In genomic region chr14:95482967-95483842, GRCh38 we compare ENCODE assay signal across 9 cellular contexts. TPM values are rescaled to one million over a fixed set of nuclear protein-coding genes. Genes with fewer than 3 reads are reported as not detected.
DNase-seq lines count a peak whose midpoint lies in the region; ATAC-seq, FAIRE-seq and TF ChIP-seq lines count a peak whose summit lies in the region.
"Had no signal": no experiment of that assay in that cellular context is flagged by ENCODE, and none has a peak within 500 bp of the region (broad histone marks: within the 10 kb centered on the region; RNA-seq: fewer than 3 reads in every experiment).

No MANE protein-coding gene starts in this region.

- no peaks in the 10 kb centered on the region for H3K36me3 ChIP-seq in muscle layer of colon (ENCODE audit: insufficient read depth, low read length)

- FAIRE-seq in A549 (lab: Jason Lieb, UNC) = peak; percentile 63
- FAIRE-seq: G401.6 had no signal

- peak overlapping the region; percentile 62 for H3K4me2 ChIP-seq in A549

- POLR2A ChIA-PET in A549 (lab: Yijun Ruan, JAX) = no interaction called here
- POLR2A ChIA-PET in activated CD8-positive, alpha-beta T cell treated with anti-CD3 and anti-CD28 coated beads, Interleukin-2, amount 10 ng/mL, durations not matched to agents 7 days and 5 days (lab: Charles Lee) = interaction anchor here (0.6 kb wide), 1 partner anchor 9 kb away, joined by 3 read pairs; no protein-coding TSS in a partner anchor

- ATAC-seq in A549 = peak; percentile 92 to 96
- no peak for ATAC-seq in effector memory CD8-positive, alpha-beta T cell (replicated peaks)
- no peak for ATAC-seq in activated CD8-positive, alpha-beta T cell treated with anti-CD3 and anti-CD28 coated beads, Interleukin-2, amount 10 ng/mL, durations not matched to agents 7 days and 5 days
- no peak for ATAC-seq in GM19328 (IDR thresholded peaks at IDR 0.05; ENCODE audit: unreplicated experiment)
- no peak for ATAC-seq in HG03439 (IDR thresholded peaks at IDR 0.05; ENCODE audit: unreplicated experiment)

- H3K4me1 Mint-ChIP-seq in effector memory CD8-positive, alpha-beta T cell (ENCODE audit: low read depth in 2 of 2) = peaks cover 48 to 63% of the 10 kb centered on the region in 2 donors
- peaks cover 26% of the 10 kb centered on the region for H3K4me1 Mint-ChIP-seq in activated CD8-positive, alpha-beta T cell treated with anti-CD3 and anti-CD28 coated beads, Interleukin-2, amount 10 ng/mL, durations not matched to agents 7 days and 5 days (ENCODE audit: low read depth)

- no peaks in the 10 kb centered on the region for H3K9me3 Mint-ChIP-seq in effector memory CD8-positive, alpha-beta T cell
- no peaks in the 10 kb centered on the region for H3K9me3 Mint-ChIP-seq in activated CD8-positive, alpha-beta T cell treated with anti-CD3 and anti-CD28 coated beads, Interleukin-2, amount 10 ng/mL, durations not matched to agents 7 days and 5 days (ENCODE audit: insufficient read depth)

- TF ChIP-seq EP300 in A549 (IDR thresholded peaks at IDR 0.05) = no peak

- H3K4me3 ChIP-seq in A549 (no peak overlapping the region), muscle layer of colon (ENCODE audit: low read depth in 1 of 2, low read length in 2 of 2) (no peak overlapping the region)

- DNase-seq in A549 (ENCODE audit: low read depth in 1 of 2, low spot score in 1 of 2) = peak; percentile 67 to 71
- DNase-seq in NCI-H226 = peak; percentile 75
- no peak for DNase-seq in effector memory CD8-positive, alpha-beta T cell
- DNase-seq in activated CD8-positive, alpha-beta T cell treated with anti-CD3 and anti-CD28 coated beads, Interleukin-2, amount 10 ng/mL, durations not matched to agents 7 days and 5 days = no peak
- DNase-seq in activated effector memory CD4-positive, alpha-beta T cell treated with anti-CD3 and anti-CD28 coated beads, Interleukin-2, amount 50 U/mL, for 16 hours = no peak

- peak overlapping the region; percentile 75 to 90 for H3K27ac Mint-ChIP-seq in effector memory CD8-positive, alpha-beta T cell
- no peak overlapping the region for H3K27ac Mint-ChIP-seq in activated CD8-positive, alpha-beta T cell treated with anti-CD3 and anti-CD28 coated beads, Interleukin-2, amount 10 ng/mL, durations not matched to agents 7 days and 5 days

- H3K9ac ChIP-seq in muscle layer of colon (ENCODE audit: low read length) = no peak overlapping the region

- H3K4me1 ChIP-seq in A549 = peaks cover 18% of the 10 kb centered on the region
- H3K4me1 ChIP-seq in muscle layer of colon (ENCODE audit: insufficient read depth, low read length) = peaks cover 23% of the 10 kb centered on the region

- WGBS in A549 (ENCODE audit: missing lambda C conversion rate) = 39% methylated on average over 16 of the region's 17 CpGs

- no peak for TF ChIP-seq CTCF in A549 (IDR thresholded peaks at IDR 0.05)

- H3K4me3 Mint-ChIP-seq in effector memory CD8-positive, alpha-beta T cell = no peak overlapping the region
- no peak overlapping the region for H3K4me3 Mint-ChIP-seq in activated CD8-positive, alpha-beta T cell treated with anti-CD3 and anti-CD28 coated beads, Interleukin-2, amount 10 ng/mL, durations not matched to agents 7 days and 5 days

- TF ChIP-seq POLR2A in A549 (IDR thresholded peaks at IDR 0.05; ENCODE audit: low read length) = no peak

- H3K9me3 ChIP-seq in A549 = no peaks in the 10 kb centered on the region
- no peaks in the 10 kb centered on the region for H3K9me3 ChIP-seq in muscle layer of colon (ENCODE audit: low read length)

- H3K36me3 Mint-ChIP-seq in effector memory CD8-positive, alpha-beta T cell (ENCODE audit: insufficient read depth) = peaks cover 3% of the 10 kb centered on the region
- peaks cover 18% of the 10 kb centered on the region for H3K36me3 Mint-ChIP-seq in activated CD8-positive, alpha-beta T cell treated with anti-CD3 and anti-CD28 coated beads, Interleukin-2, amount 10 ng/mL, durations not matched to agents 7 days and 5 days (ENCODE audit: low read depth)

- CTCF ChIA-PET in A549 (lab: Yijun Ruan, JAX) = interaction anchor here (1.4 to 2.2 kb wide), 3 partner anchors 18 to 44 kb away, joined by 3 to 9 read pairs (median 5); no protein-coding TSS in a partner anchor
- CTCF ChIA-PET in activated CD8-positive, alpha-beta T cell treated with anti-CD3 and anti-CD28 coated beads, Interleukin-2, amount 10 ng/mL, durations not matched to agents 7 days and 5 days (lab: Charles Lee) = interaction anchor here (0.8 kb wide), 1 partner anchor 44 kb away, joined by 3 read pairs; no protein-coding TSS in a partner anchor

- TF ChIP-seq RAD21 in A549 (conservative IDR thresholded peaks at IDR 0.05 in 1 of 2, IDR thresholded peaks at IDR 0.05 in 1 of 2) = no peak

- H3K27me3 Mint-ChIP-seq in effector memory CD8-positive, alpha-beta T cell = no peaks in the 10 kb centered on the region
- no peaks in the 10 kb centered on the region for H3K27me3 Mint-ChIP-seq in activated CD8-positive, alpha-beta T cell treated with anti-CD3 and anti-CD28 coated beads, Interleukin-2, amount 10 ng/mL, durations not matched to agents 7 days and 5 days (ENCODE audit: low read depth)

- peak overlapping the region; percentile 37 to 69; a peak in 4 of 6 replicates for H3K27ac ChIP-seq in A549
- peak overlapping the region; percentile 56 for H3K27ac ChIP-seq in muscle layer of colon (ENCODE audit: low read depth, low read length)

- no peaks in the 10 kb centered on the region for H3K27me3 ChIP-seq in muscle layer of colon (ENCODE audit: control insufficient read depth in 1 of 2, insufficient read depth in 2 of 2, low read length in 2 of 2)

TF ChIP-seq in A549, 52 proteins besides CTCF, POLR2A, EP300 and RAD21:
- TF ChIP-seq, protein P1, sequence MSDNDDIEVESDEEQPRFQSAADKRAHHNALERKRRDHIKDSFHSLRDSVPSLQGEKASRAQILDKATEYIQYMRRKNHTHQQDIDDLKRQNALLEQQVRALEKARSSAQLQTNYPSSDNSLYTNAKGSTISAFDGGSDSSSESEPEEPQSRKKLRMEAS (IDR thresholded peaks at IDR 0.05) = 0 out of 2 replicates have a peak, but pooled peaks have one; percentile 17
- TF ChIP-seq HOXB5 (CRISPR knock-in tag; IDR thresholded peaks at IDR 0.05) (no peak), FOSL2 (IDR thresholded peaks at IDR 0.05) (peak; percentile 83), FOSL2 (CRISPR knock-in tag; IDR thresholded peaks at IDR 0.05) (peak; percentile 91), JUNB (IDR thresholded peaks at IDR 0.05) (peak; percentile 58)
TF ChIP-seq in A549: peak in this region for 3.

RNA-seq across cellular contexts. Expression of gene SYNE3, which starts 33.2 kb away (rescaled TPM):
- polyA plus RNA-seq in A549 (2011; rRNA removed) (0.08 and 0.19 TPM in 2 replicates), A549 (2017; fragmentation: RNase III; extraction: RNeasy Plus Mini Kit Qiagen cat#74134 plus additional on column Dnase treatment) (0.04 to 0.05 TPM (median 0.04 TPM) in 3 replicates)
- polyA plus RNA-seq in A549 (2012; cell fraction: cytosol; rRNA removed) = 0.05 and 0.09 TPM in 2 replicates
- 0.18 and 0.41 TPM in 2 replicates for polyA plus RNA-seq in A549 (2012; cell fraction: nucleus; rRNA removed)
- polyA minus RNA-seq in A549 (2011; rRNA and poly(A)+ RNA removed) = 0.15 and 0.29 TPM in 2 replicates
- total RNA-seq in activated CD8-positive, alpha-beta T cell treated with anti-CD3 and anti-CD28 coated beads, Interleukin-2, amount 10 ng/mL, durations not matched to agents 7 days and 5 days = 10 to 100 TPM; 91.5 TPM

RNA-seq across cellular contexts. Expression of gene GLRX5, which starts 51.6 kb away (rescaled TPM):
- polyA plus RNA-seq in A549 (2011; rRNA removed) (52.8 and 73.2 TPM in 2 replicates), A549 (2017; fragmentation: RNase III; extraction: RNeasy Plus Mini Kit Qiagen cat#74134 plus additional on column Dnase treatment) (50.9 to 52.8 TPM (median 51.2 TPM) in 3 replicates)
- polyA plus RNA-seq in A549 (2012; cell fraction: cytosol; rRNA removed) = 39.0 and 42.8 TPM in 2 replicates
- polyA plus RNA-seq in A549 (2012; cell fraction: nucleus; rRNA removed) = 11.8 and 18.3 TPM in 2 replicates
- polyA minus RNA-seq in A549 (2011; rRNA and poly(A)+ RNA removed) = 15.3 TPM in 2 replicates
- 10 to 100 TPM; 52.8 to 54.6 TPM for total RNA-seq in activated CD8-positive, alpha-beta T cell treated with anti-CD3 and anti-CD28 coated beads, Interleukin-2, amount 10 ng/mL, durations not matched to agents 7 days and 5 days

Comparison
In these comparisons a context has a peak if more than half of its experiments do, and no peak if none do; other contexts are left out.
1. ATAC-seq: peak in A549 (2 of 2); none in effector memory CD8-positive, alpha-beta T cell (single experiment), activated CD8-positive, alpha-beta T cell treated with anti-CD3 and anti-CD28 coated beads, Interleukin-2, amount 10 ng/mL, durations not matched to agents 7 days and 5 days (single experiment), GM19328 (single experiment) and HG03439 (single experiment).
2. DNase-seq: peak in A549 (2 of 2) and NCI-H226 (single experiment); none in effector memory CD8-positive, alpha-beta T cell (0 of 3), activated CD8-positive, alpha-beta T cell treated with anti-CD3 and anti-CD28 coated beads, Interleukin-2, amount 10 ng/mL, durations not matched to agents 7 days and 5 days (single experiment) and activated effector memory CD4-positive, alpha-beta T cell treated with anti-CD3 and anti-CD28 coated beads, Interleukin-2, amount 50 U/mL, for 16 hours (single experiment).